Comparison of ENCODE assay signal across 1 cellular context in genomic region chr14:35337557-35338255, GRCh38.
TF ChIP-seq lines count a peak whose summit lies in the region.

No MANE protein-coding gene starts in this region.

TF ChIP-seq in HepG2, 621 proteins besides CTCF, POLR2A, EP300 and RAD21 (continued from another document and continues in another):
- no peak for TF ChIP-seq PAXIP1 (CRISPR knock-in tag; conservative IDR thresholded peaks at IDR 0.05)
- TF ChIP-seq GATAD1 (CRISPR knock-in tag; IDR thresholded peaks at IDR 0.05), result no peak
- TF ChIP-seq DNMT3B (CRISPR knock-in tag; conservative IDR thresholded peaks at IDR 0.05), result 0 out of 2 replicates have a peak, but pooled peaks have one; percentile 38
- no peak for TF ChIP-seq JARID2 (CRISPR knock-in tag; IDR thresholded peaks at IDR 0.05; ENCODE audit: insufficient replicate concordance)
- TF ChIP-seq ZNF746 (CRISPR knock-in tag; IDR thresholded peaks at IDR 0.05), result no peak
- no peak for TF ChIP-seq ZBTB3 (CRISPR knock-in tag; IDR thresholded peaks at IDR 0.05; ENCODE audit: borderline replicate concordance, low read depth)
- 0 out of 2 replicates have a peak, but pooled peaks have one; percentile 53 for TF ChIP-seq ZNF567 (CRISPR knock-in tag; IDR thresholded peaks at IDR 0.05; ENCODE audit: borderline replicate concordance)
- no peak; the same call in 1 of the 2 replicates for TF ChIP-seq BCL3 (CRISPR knock-in tag; IDR thresholded peaks at IDR 0.05)
- TF ChIP-seq GATAD2A (CRISPR knock-in tag; IDR thresholded peaks at IDR 0.05), result 0 out of 2 replicates have a peak, but pooled peaks have one; percentile 21
- TF ChIP-seq NFE2L1 (CRISPR knock-in tag; IDR thresholded peaks at IDR 0.05; ENCODE audit: borderline replicate concordance), result no peak; the same call in 1 of the 2 replicates
- no peak for TF ChIP-seq ZNF205 (CRISPR knock-in tag; IDR thresholded peaks at IDR 0.05)
- no peak for TF ChIP-seq ATF6 (CRISPR knock-in tag; conservative IDR thresholded peaks at IDR 0.05)
- TF ChIP-seq HCFC1 (IDR thresholded peaks at IDR 0.05; ENCODE audit: low read depth, low read length), result no peak
- TF ChIP-seq ZNF639 (CRISPR knock-in tag; conservative IDR thresholded peaks at IDR 0.05), result no peak
- no peak for TF ChIP-seq HNRNPUL1 (IDR thresholded peaks at IDR 0.05; ENCODE audit: low read depth, low read length)
- TF ChIP-seq SMYD3 (CRISPR knock-in tag; IDR thresholded peaks at IDR 0.05), result no peak
- no peak for TF ChIP-seq ZFX (CRISPR knock-in tag; IDR thresholded peaks at IDR 0.05; ENCODE audit: low read depth)
- TF ChIP-seq ARID3A (IDR thresholded peaks at IDR 0.05; ENCODE audit: low read depth, low read length), result no peak
- no peak for TF ChIP-seq RFX5 (IDR thresholded peaks at IDR 0.05; ENCODE audit: low read depth, low read length)
- no peak for TF ChIP-seq ZNF552 (CRISPR knock-in tag; IDR thresholded peaks at IDR 0.05; ENCODE audit: borderline replicate concordance)
- TF ChIP-seq PAX8 (CRISPR knock-in tag; IDR thresholded peaks at IDR 0.05; ENCODE audit: borderline replicate concordance), result no peak
- TF ChIP-seq ZNF138 (CRISPR knock-in tag; IDR thresholded peaks at IDR 0.05; ENCODE audit: low read depth), result no peak
- no peak for TF ChIP-seq TIGD3 (CRISPR knock-in tag; IDR thresholded peaks at IDR 0.05; ENCODE audit: borderline replicate concordance)
- no peak for TF ChIP-seq FOXA3 (CRISPR knock-in tag; IDR thresholded peaks at IDR 0.05)
- TF ChIP-seq CREB3 (CRISPR knock-in tag; IDR thresholded peaks at IDR 0.05), result no peak
- no peak for TF ChIP-seq SMARCC2 (IDR thresholded peaks at IDR 0.05)
- TF ChIP-seq ZNF615 (CRISPR knock-in tag; IDR thresholded peaks at IDR 0.05; ENCODE audit: borderline replicate concordance), result no peak
- TF ChIP-seq PRDM15 (CRISPR knock-in tag; IDR thresholded peaks at IDR 0.05), result peak; percentile 71; the same call in 1 of the 2 replicates
- TF ChIP-seq RFX1 (IDR thresholded peaks at IDR 0.05), result no peak
- TF ChIP-seq JUND (CRISPR knock-in tag; IDR thresholded peaks at IDR 0.05), result no peak
- no peak for TF ChIP-seq ZNF276 (CRISPR knock-in tag; IDR thresholded peaks at IDR 0.05; ENCODE audit: low read depth)
- TF ChIP-seq SOX5 (CRISPR knock-in tag; IDR thresholded peaks at IDR 0.05; ENCODE audit: borderline replicate concordance), result no peak
- TF ChIP-seq ZNF652 (CRISPR knock-in tag; IDR thresholded peaks at IDR 0.05; ENCODE audit: borderline replicate concordance, low read depth), result no peak
- TF ChIP-seq ZBTB14 (CRISPR knock-in tag; IDR thresholded peaks at IDR 0.05), result no peak
- no peak for TF ChIP-seq ZNF597 (CRISPR knock-in tag; IDR thresholded peaks at IDR 0.05)
- no peak for TF ChIP-seq ZNF3 (CRISPR knock-in tag; IDR thresholded peaks at IDR 0.05)
